8 cellular contexts compared by ENCODE assay signal in genomic region chr7:44258423-44258760, GRCh38. TPM values are rescaled to one million over a fixed set of nuclear protein-coding genes. Genes with fewer than 3 reads are reported as not detected.
DNase-seq lines count a peak whose midpoint lies in the region; ATAC-seq, FAIRE-seq and TF ChIP-seq lines count a peak whose summit lies in the region.

No MANE protein-coding gene starts in this region.

- no peak for DNase-seq in CD4-positive, CD25-positive, alpha-beta regulatory T cell
- DNase-seq in bronchial epithelial cell (ENCODE audit: low read depth) (no peak), nephron progenitor cell (no peak), SJCRH30 (no peak), HEK293T (ENCODE audit: extremely low spot score) (no peak), mucosa of descending colon (no peak), NCI-H2196 treated with DMSO at 0.1 percent for 48 hours (lab: John Stamatoyannopoulos, UW; ENCODE audit: unreplicated experiment) (no peak)

- peaks cover 18% of the 10 kb centered on the region for H3K4me1 ChIP-seq in CD4-positive, CD25-positive, alpha-beta regulatory T cell (ENCODE audit: control insufficient read depth, insufficient read depth, low read length, poor library complexity, severe bottlenecking)
- H3K4me1 ChIP-seq in SJCRH30, result peaks cover 12% of the 10 kb centered on the region
- peaks cover 15% of the 10 kb centered on the region for H3K4me1 ChIP-seq in mucosa of descending colon (ENCODE audit: low read depth)

- H3K4me3 ChIP-seq in CD4-positive, CD25-positive, alpha-beta regulatory T cell (ENCODE audit: low read depth, low read length), result peak overlapping the region; percentile 45
- H3K4me3 ChIP-seq in bronchial epithelial cell (ENCODE audit: low read depth, low read length) (no peak overlapping the region), SJCRH30 (no peak overlapping the region), mucosa of descending colon (no peak overlapping the region)

- peaks cover 0 to 2% (median 0%) of the 10 kb centered on the region in 7 donors for H3K9me3 Mint-ChIP-seq in CD4-positive, CD25-positive, alpha-beta regulatory T cell
- H3K9me3 Mint-ChIP-seq in nephron progenitor cell, result peaks cover 5% of the 10 kb centered on the region

- peak; percentile 52 for FAIRE-seq in bronchial epithelial cell (lab: Jason Lieb, UNC)

- CTCF ChIA-PET in HEK293T (lab: Yijun Ruan, JAX), result interaction anchor here (0.8 kb wide), 2 partner anchors 18 to 44 kb away, joined by 3 to 4 read pairs; no protein-coding TSS in a partner anchor

- intact Hi-C loops in mucosa of descending colon (cut with DNase I, micrococcal nuclease), result no loop called here

- no peak for TF ChIP-seq CTCF in bronchial epithelial cell (IDR thresholded peaks at IDR 0.05; ENCODE audit: insufficient read depth, low read length, severe bottlenecking)
- TF ChIP-seq CTCF in nephron progenitor cell (IDR thresholded peaks at IDR 0.05), result no peak
- no peak for TF ChIP-seq CTCF in mucosa of descending colon (IDR thresholded peaks at IDR 0.05)

- H3K9me3 ChIP-seq in CD4-positive, CD25-positive, alpha-beta regulatory T cell (ENCODE audit: control insufficient read depth in 2 of 2, low read length in 2 of 2), result no peaks in the 10 kb centered on the region
- no peaks in the 10 kb centered on the region for H3K9me3 ChIP-seq in SJCRH30 (replicated peaks)
- H3K9me3 ChIP-seq in mucosa of descending colon, result no peaks in the 10 kb centered on the region

- H3K27me3 Mint-ChIP-seq in CD4-positive, CD25-positive, alpha-beta regulatory T cell, result no peaks in the 10 kb centered on the region
- peaks cover 5% of the 10 kb centered on the region for H3K27me3 Mint-ChIP-seq in nephron progenitor cell (ENCODE audit: low read depth, poor library complexity)

- H3K36me3 Mint-ChIP-seq in CD4-positive, CD25-positive, alpha-beta regulatory T cell, result no peaks in the 10 kb centered on the region
- H3K36me3 Mint-ChIP-seq in nephron progenitor cell (ENCODE audit: low read depth), result no peaks in the 10 kb centered on the region

- H3K27ac ChIP-seq in CD4-positive, CD25-positive, alpha-beta regulatory T cell (ENCODE audit: insufficient read depth, low read length, poor library complexity, severe bottlenecking), result peak overlapping the region; percentile 74
- H3K27ac ChIP-seq in SJCRH30, result no peak overlapping the region

- no peak for ATAC-seq in CD4-positive, CD25-positive, alpha-beta regulatory T cell (ENCODE audit: low read depth in 2 of 2)
- ATAC-seq in HG03432 (IDR thresholded peaks at IDR 0.05; ENCODE audit: unreplicated experiment), result peak; percentile 1
- ATAC-seq in mucosa of descending colon, result no peak

- H3K27me3 ChIP-seq in CD4-positive, CD25-positive, alpha-beta regulatory T cell (ENCODE audit: control insufficient read depth, insufficient read depth, low read length), result no peaks in the 10 kb centered on the region
- H3K27me3 ChIP-seq in bronchial epithelial cell (ENCODE audit: control insufficient read depth, insufficient read depth, low read length), result no peaks in the 10 kb centered on the region
- H3K27me3 ChIP-seq in SJCRH30, result peaks cover 17% of the 10 kb centered on the region; the same call in 1 of the 2 replicates

- H3K36me3 ChIP-seq in CD4-positive, CD25-positive, alpha-beta regulatory T cell (ENCODE audit: control insufficient read depth, insufficient read depth, low read length), result no peaks in the 10 kb centered on the region
- H3K36me3 ChIP-seq in bronchial epithelial cell (ENCODE audit: control insufficient read depth, insufficient read depth, low read length) (no peaks in the 10 kb centered on the region), SJCRH30 (no peaks in the 10 kb centered on the region), mucosa of descending colon (ENCODE audit: low read depth) (no peaks in the 10 kb centered on the region)

- POLR2A ChIA-PET in HEK293T (lab: Yijun Ruan, JAX), result interaction anchor here (1.0 kb wide), 1 partner anchor 72 kb away, joined by 3 read pairs; no protein-coding TSS in a partner anchor

- peak overlapping the region in 3 of 4 donors; percentile 6 to 82 (median 79) for H3K4me3 Mint-ChIP-seq in CD4-positive, CD25-positive, alpha-beta regulatory T cell
- peak overlapping the region; percentile 55 for H3K4me3 Mint-ChIP-seq in nephron progenitor cell

- peak overlapping the region; percentile 69 to 86 (median 85) for H3K27ac Mint-ChIP-seq in CD4-positive, CD25-positive, alpha-beta regulatory T cell
- H3K27ac Mint-ChIP-seq in nephron progenitor cell, result peak overlapping the region; percentile 90

- peaks cover 7 to 28% (median 12%) of the 10 kb centered on the region in 4 donors for H3K4me1 Mint-ChIP-seq in CD4-positive, CD25-positive, alpha-beta regulatory T cell
- peaks cover 56% of the 10 kb centered on the region for H3K4me1 Mint-ChIP-seq in nephron progenitor cell

TF ChIP-seq in HEK293T, 16 proteins besides CTCF, POLR2A, EP300 and RAD21:
- TF ChIP-seq LEF1 (IDR thresholded peaks at IDR 0.05; ENCODE audit: borderline replicate concordance), result no peak
- TF ChIP-seq PKNOX1 (IDR thresholded peaks at IDR 0.05), result no peak
- no peak for TF ChIP-seq ELF4 (IDR thresholded peaks at IDR 0.05)
- no peak for TF ChIP-seq SP1 (IDR thresholded peaks at IDR 0.05)
- TF ChIP-seq HDGF (IDR thresholded peaks at IDR 0.05; ENCODE audit: borderline replicate concordance), result no peak
- no peak for TF ChIP-seq ARNT (IDR thresholded peaks at IDR 0.05)
- TF ChIP-seq CTBP1 (IDR thresholded peaks at IDR 0.05; ENCODE audit: borderline replicate concordance), result no peak
- TF ChIP-seq FOXA1 (IDR thresholded peaks at IDR 0.05), result no peak

RNA-seq across cellular contexts. Expression of gene YKT6, which starts 57.6 kb away (rescaled TPM):
- total RNA-seq in CD4-positive, CD25-positive, alpha-beta regulatory T cell, result 79.2 TPM
- polyA plus RNA-seq in CD4-positive, CD25-positive, alpha-beta regulatory T cell, result 10 to 100 TPM; 24.7 to 44.0 (median 37.7) TPM
- total RNA-seq in bronchial epithelial cell (74.5 and 109 TPM in 2 replicates), mucosa of descending colon (10 to 100 TPM; 72.0 to 79.5 (median 79.0) TPM)
- total RNA-seq in SJCRH30 (2014; rRNA removed; shearing (Covaris generic)), result 98.6 and 101 TPM in 2 replicates
